ENCODE assay signal across 8 cellular contexts in genomic region chr4:124018383-124019317, GRCh38.
DNase-seq lines count a peak whose midpoint lies in the region; ATAC-seq and TF ChIP-seq lines count a peak whose summit lies in the region.

No MANE protein-coding gene starts in this region.

- H3K27me3 Mint-ChIP-seq in activated CD8-positive, alpha-beta memory T cell treated with anti-CD3 and anti-CD28 coated beads, Interleukin-2, amount 10 ng/mL, durations not matched to agents 7 days and 5 days, result peaks cover 7% of the 10 kb centered on the region
- no peaks in the 10 kb centered on the region for H3K27me3 Mint-ChIP-seq in HFFc6 (ENCODE audit: insufficient read depth)
- H3K27me3 Mint-ChIP-seq in naive B cell, result no peaks in the 10 kb centered on the region

- CTCF ChIA-PET in activated CD8-positive, alpha-beta memory T cell treated with anti-CD3 and anti-CD28 coated beads, Interleukin-2, amount 10 ng/mL, durations not matched to agents 7 days and 5 days (lab: Charles Lee), result no interaction called here

- no peaks in the 10 kb centered on the region for H3K36me3 ChIP-seq in HAP-1 (replicated peaks)

- H3K4me3 Mint-ChIP-seq in activated CD8-positive, alpha-beta memory T cell treated with anti-CD3 and anti-CD28 coated beads, Interleukin-2, amount 10 ng/mL, durations not matched to agents 7 days and 5 days, result peak overlapping the region; percentile 23
- H3K4me3 Mint-ChIP-seq in HFFc6, result peak overlapping the region; percentile 56
- H3K4me3 Mint-ChIP-seq in naive B cell, result peak overlapping the region; percentile 44 to 89 (median 86)

- in situ Hi-C loops in HAP-1 (cut with MboI; ENCODE audit: low sequenced_read_pairs), result no loop called here

- H3K36me3 Mint-ChIP-seq in activated CD8-positive, alpha-beta memory T cell treated with anti-CD3 and anti-CD28 coated beads, Interleukin-2, amount 10 ng/mL, durations not matched to agents 7 days and 5 days, result no peaks in the 10 kb centered on the region
- H3K36me3 Mint-ChIP-seq in HFFc6 (ENCODE audit: low read depth) (no peaks in the 10 kb centered on the region), naive B cell (no peaks in the 10 kb centered on the region)

- peaks cover 22% of the 10 kb centered on the region for H3K4me1 Mint-ChIP-seq in activated CD8-positive, alpha-beta memory T cell treated with anti-CD3 and anti-CD28 coated beads, Interleukin-2, amount 10 ng/mL, durations not matched to agents 7 days and 5 days
- H3K4me1 Mint-ChIP-seq in HFFc6 (ENCODE audit: low read depth) (peaks cover 26% of the 10 kb centered on the region), naive B cell (peaks cover 18 to 27% (median 23%) of the 10 kb centered on the region in 3 donors)

- H3K4me3 ChIP-seq in coronary artery (peak overlapping the region; percentile 16), HAP-1 (no peak overlapping the region)

- no peaks in the 10 kb centered on the region for H3K27me3 ChIP-seq in HAP-1 (ENCODE audit: low read depth)

- H3K27ac Mint-ChIP-seq in activated CD8-positive, alpha-beta memory T cell treated with anti-CD3 and anti-CD28 coated beads, Interleukin-2, amount 10 ng/mL, durations not matched to agents 7 days and 5 days, result peak overlapping the region; percentile 75
- H3K27ac Mint-ChIP-seq in HFFc6, result peak overlapping the region; percentile 74
- peak overlapping the region; percentile 89 to 98 (median 95) for H3K27ac Mint-ChIP-seq in naive B cell

- peak; percentile 42 for DNase-seq in activated CD8-positive, alpha-beta memory T cell treated with anti-CD3 and anti-CD28 coated beads, Interleukin-2, amount 10 ng/mL, durations not matched to agents 7 days and 5 days
- no peak for DNase-seq in activated CD8-positive, alpha-beta memory T cell treated with anti-CD3 and anti-CD28 coated beads for 24 hours
- DNase-seq in HFFc6, result peak; percentile 43
- peak; percentile 85 for DNase-seq in MV-4-11 (lab: John Stamatoyannopoulos, UW)
- no peak for DNase-seq in coronary artery (ENCODE audit: low spot score)
- peak; percentile 31 for DNase-seq in naive B cell
- DNase-seq in HAP-1 (ENCODE audit: low spot score in 2 of 2), result no peak
- no peak for DNase-seq in activated CD8-positive, alpha-beta memory T cell treated with anti-CD3 and anti-CD28 coated beads, Interleukin-2, amount 50 U/mL, for 4 hours

- no peaks in the 10 kb centered on the region for H3K4me1 ChIP-seq in HAP-1

- no peak for TF ChIP-seq CTCF in HFFc6 (IDR thresholded peaks at IDR 0.05)
- no peak for TF ChIP-seq CTCF in coronary artery (IDR thresholded peaks at IDR 0.05)

- H3K9me3 ChIP-seq in HAP-1, result no peaks in the 10 kb centered on the region; the same call in 1 of the 2 replicates

- peak; percentile 92 for ATAC-seq in activated CD8-positive, alpha-beta memory T cell treated with anti-CD3 and anti-CD28 coated beads, Interleukin-2, amount 10 ng/mL, durations not matched to agents 7 days and 5 days
- ATAC-seq in naive B cell (ENCODE audit: low read depth in 2 of 2), result peak; percentile 87 to 89

- H3K27ac ChIP-seq in coronary artery, result peak overlapping the region in 1 of 2 donors; percentile 79

- peaks cover 2% of the 10 kb centered on the region for H3K9me3 Mint-ChIP-seq in activated CD8-positive, alpha-beta memory T cell treated with anti-CD3 and anti-CD28 coated beads, Interleukin-2, amount 10 ng/mL, durations not matched to agents 7 days and 5 days (ENCODE audit: low read depth)
- H3K9me3 Mint-ChIP-seq in HFFc6 (no peaks in the 10 kb centered on the region), naive B cell (peaks cover 0 to 14% (median 3%) of the 10 kb centered on the region in 7 donors)

Comparison
In these comparisons a context has a peak if more than half of its experiments do, and no peak if none do; other contexts are left out.
1. DNase-seq: peak in activated CD8-positive, alpha-beta memory T cell treated with anti-CD3 and anti-CD28 coated beads, Interleukin-2, amount 10 ng/mL, durations not matched to agents 7 days and 5 days (single experiment), HFFc6 (single experiment), MV-4-11 (single experiment) and naive B cell (single experiment); none in activated CD8-positive, alpha-beta memory T cell treated with anti-CD3 and anti-CD28 coated beads for 24 hours (single experiment), coronary artery (single experiment), HAP-1 (0 of 2) and activated CD8-positive, alpha-beta memory T cell treated with anti-CD3 and anti-CD28 coated beads, Interleukin-2, amount 50 U/mL, for 4 hours (single experiment).
2. H3K4me3 Mint-ChIP-seq: peak in every context shown above with its lines; median percentile 86 in naive B cell; 56 in HFFc6; 23 in activated CD8-positive, alpha-beta memory T cell treated with anti-CD3 and anti-CD28 coated beads, Interleukin-2, amount 10 ng/mL, durations not matched to agents 7 days and 5 days.
3. Peak in every context shown above with its lines, with median percentiles within 50 percentile points of each other: H3K27ac Mint-ChIP-seq.